Comparison of ENCODE assay signal across 8 cellular contexts in genomic region chr1:31472311-31472637, GRCh38. TPM values are rescaled to one million over a fixed set of nuclear protein-coding genes. Genes with fewer than 3 reads are reported as not detected.
DNase-seq lines count a peak whose midpoint lies in the region; ATAC-seq, FAIRE-seq and TF ChIP-seq lines count a peak whose summit lies in the region.
"Not testable (repeated sequence)": the region's sequence is repeated elsewhere in the genome, so short reads cannot be mapped to it uniquely, and the experiment has no call there.

No MANE protein-coding gene starts in this region.

- not testable (repeated sequence) for H3K27me3 ChIP-seq in Caco-2 (replicated peaks; ENCODE audit: control insufficient read depth, insufficient read depth, low read length); GM23338 (ENCODE audit: insufficient read depth); OCI-LY1 (ENCODE audit: insufficient read depth, low read length); GM12878 (replicated peaks in 1 of 2; ENCODE audit: control insufficient read depth in 2 of 2, insufficient read depth in 2 of 2, low read length in 1 of 2); mucosa of stomach (ENCODE audit: control insufficient read depth, insufficient read depth, low read length); transverse colon

- TF ChIP-seq RAD21 in GM12878 (IDR thresholded peaks at IDR 0.05; ENCODE audit: insufficient read depth, low read depth, low read length), result not testable (repeated sequence)

- not testable (repeated sequence) for ATAC-seq in GM23338, GM12878

- TF ChIP-seq CTCF in Caco-2 (IDR thresholded peaks at IDR 0.05; ENCODE audit: insufficient read depth in 1 of 2, low read depth in 1 of 2, low read length in 1 of 2, severe bottlenecking in 1 of 2, unreplicated experiment in 1 of 2); GM23338 (conservative IDR thresholded peaks at IDR 0.05; ENCODE audit: low read depth in 2 of 2); OCI-LY1 (IDR thresholded peaks at IDR 0.05; ENCODE audit: low read length); GM12878 (IDR thresholded peaks at IDR 0.05 in 2 of 3, conservative IDR thresholded peaks at IDR 0.05 in 1 of 3; ENCODE audit: control insufficient read depth in 2 of 3, extremely low read depth in 1 of 3, insufficient read depth in 1 of 3, low read depth in 3 of 3, low read length in 3 of 3); endothelial cell (IDR thresholded peaks at IDR 0.05; ENCODE audit: unreplicated experiment); kidney (IDR thresholded peaks at IDR 0.05; ENCODE audit: borderline replicate concordance, extremely low read depth, insufficient read depth); transverse colon (IDR thresholded peaks at IDR 0.05): not testable (repeated sequence)

- H3K9me3 Mint-ChIP-seq in Caco-2 (ENCODE audit: unreplicated experiment) (peaks cover 23% of the 10 kb centered on the region), GM23338 (peaks cover 11% of the 10 kb centered on the region; the same call in 2 of the 3 replicates)
- not testable (repeated sequence) for H3K9me3 Mint-ChIP-seq in endothelial cell (ENCODE audit: unreplicated experiment)

- CTCF ChIA-PET in Caco-2 (lab: Charles Lee), result interaction anchor here (1.0 kb wide), 1 partner anchor 77 kb away, joined by 5 read pairs; no protein-coding TSS in a partner anchor
- CTCF ChIA-PET in GM12878 (lab: Yijun Ruan, JAX), result interaction anchor here (0.6 to 3.3 kb wide), 6 partner anchors 11 to 106 kb away, joined by 3 to 15 read pairs (median 6); no protein-coding TSS in a partner anchor

- H3K27ac Mint-ChIP-seq in Caco-2 (ENCODE audit: unreplicated experiment) (peak overlapping the region; percentile 59), endothelial cell (ENCODE audit: unreplicated experiment) (peak overlapping the region; percentile 84)
- not testable (repeated sequence) for H3K27ac Mint-ChIP-seq in GM23338

- H3K27me3 Mint-ChIP-seq in Caco-2 (ENCODE audit: insufficient read depth, unreplicated experiment); GM23338 (ENCODE audit: insufficient read depth, low read depth, poor library complexity); endothelial cell (ENCODE audit: unreplicated experiment): not testable (repeated sequence)

- not testable (repeated sequence) for TF ChIP-seq POLR2A in GM12878 (IDR thresholded peaks at IDR 0.05; ENCODE audit: low read depth, low read length); transverse colon (IDR thresholded peaks at IDR 0.05)

- FAIRE-seq in GM12878 (lab: Jason Lieb, UNC); kidney (lab: Jason Lieb, UNC): not testable (repeated sequence)

- WGBS in GM12878 (ENCODE audit: insufficient coverage, insufficient replicate concordance, low lambda C conversion rate, missing lambda C conversion rate), result 11% methylated on average over 3 of the region's 3 CpGs
- 31% methylated on average over 3 of the region's 3 CpGs; no CpG with 5 or more reads in 1 of the 2 donors for WGBS in transverse colon (ENCODE audit: low coverage in 1 of 2), 2 donors

- H3K4me3 Mint-ChIP-seq in Caco-2 (ENCODE audit: unreplicated experiment); GM23338: not testable (repeated sequence)
- peak overlapping the region; percentile 8 for H3K4me3 Mint-ChIP-seq in endothelial cell (ENCODE audit: unreplicated experiment)

- not testable (repeated sequence) for H3K36me3 ChIP-seq in Caco-2 (ENCODE audit: control insufficient read depth, insufficient read depth, low read length); GM23338 (ENCODE audit: insufficient read depth); OCI-LY1 (ENCODE audit: insufficient read depth, low read length); GM12878 (ENCODE audit: control insufficient read depth in 2 of 2, insufficient read depth in 2 of 2, low read length in 1 of 2); kidney (ENCODE audit: control insufficient read depth in 1 of 2, insufficient read depth in 2 of 2, low read length in 2 of 2); mucosa of stomach (ENCODE audit: control insufficient read depth, insufficient read depth, low read length); transverse colon

- SMC1A ChIA-PET in GM12878 (lab: Charles Lee; ENCODE audit: uncharacterized antibody, unreplicated experiment), result interaction anchor here (1.0 to 2.0 kb wide), 8 partner anchors 10 to 63 kb away, joined by 3 to 7 read pairs (median 4); no protein-coding TSS in a partner anchor

- H3F3A ChIP-seq in GM23338 (replicated peaks; ENCODE audit: low read depth); OCI-LY1 (ENCODE audit: insufficient read depth, low read length): not testable (repeated sequence)

- not testable (repeated sequence) for TF ChIP-seq EP300 in GM12878 (IDR thresholded peaks at IDR 0.05; ENCODE audit: borderline replicate concordance in 1 of 2, control insufficient read depth in 1 of 2, low read depth in 2 of 2, low read length in 2 of 2); transverse colon (IDR thresholded peaks at IDR 0.05; ENCODE audit: low read depth)

- H3K4me2 ChIP-seq in GM23338; OCI-LY1 (ENCODE audit: low read length); GM12878 (ENCODE audit: control insufficient read depth, insufficient read depth): not testable (repeated sequence)

- H3K79me2 ChIP-seq in GM23338 (replicated peaks; ENCODE audit: insufficient read depth); OCI-LY1 (ENCODE audit: insufficient read depth, low read length); GM12878 (ENCODE audit: control insufficient read depth, insufficient read depth, low read length): not testable (repeated sequence)

- H3K4me1 ChIP-seq in Caco-2; GM23338 (ENCODE audit: insufficient read depth); GM12878 (ENCODE audit: control insufficient read depth, insufficient read depth, low read length); kidney (ENCODE audit: control insufficient read depth in 1 of 2, insufficient read depth in 1 of 2, low read depth in 1 of 2, low read length in 2 of 2): not testable (repeated sequence)
- H3K4me1 ChIP-seq in OCI-LY1 (ENCODE audit: insufficient read depth, low read length, severe bottlenecking), result peaks cover 14% of the 10 kb centered on the region
- H3K4me1 ChIP-seq in mucosa of stomach (ENCODE audit: control insufficient read depth, insufficient read depth, low read length), result peaks cover 36% of the 10 kb centered on the region
- H3K4me1 ChIP-seq in transverse colon, result peaks cover 0 to 15% (median 6%) of the 10 kb centered on the region in 4 donors

- DNase-seq in Caco-2; GM23338 (ENCODE audit: low spot score); GM12878 (ENCODE audit: low read depth, low spot score); endothelial cell (ENCODE audit: low spot score); kidney; transverse colon: not testable (repeated sequence)

- intact Hi-C loops in Caco-2 (cut with micrococcal nuclease; ENCODE audit: unreplicated experiment); GM12878 (cut with micrococcal nuclease; ENCODE audit: unreplicated experiment); kidney (cut with DNase I); transverse colon (cut with DNase I; ENCODE audit: low total_unique reads): not testable (repeated sequence)

- H3K27ac ChIP-seq in GM23338 (ENCODE audit: low read depth); OCI-LY1 (ENCODE audit: low read depth, low read length, poor library complexity, severe bottlenecking); GM12878 (ENCODE audit: control insufficient read depth, insufficient read depth): not testable (repeated sequence)
- H3K27ac ChIP-seq in kidney (ENCODE audit: low read depth in 2 of 2, low read length in 2 of 2) (peak overlapping the region; percentile 69 to 81), transverse colon (peak overlapping the region; percentile 52 to 79 (median 64))

- not testable (repeated sequence) for H3K4me3 ChIP-seq in Caco-2 (ENCODE audit: low read depth, low read length); GM23338; OCI-LY1 (ENCODE audit: low read depth, low read length, poor library complexity, severe bottlenecking); GM12878; kidney (ENCODE audit: low read length in 2 of 2); mucosa of stomach (ENCODE audit: low read length); transverse colon

- H3K4me1 Mint-ChIP-seq in Caco-2 (ENCODE audit: low read depth, unreplicated experiment) (peaks cover 13% of the 10 kb centered on the region), GM23338 (peaks cover 16% of the 10 kb centered on the region), endothelial cell (ENCODE audit: unreplicated experiment) (peaks cover 33% of the 10 kb centered on the region)

- in situ Hi-C loops in GM12878 (cut with MboI); transverse colon (cut with MboI; ENCODE audit: low pct_ligation_motif_present in 1 of 4, low pct_unique_long_range_greater_than_20kb in 1 of 4, low sequenced_read_pairs in 3 of 4): not testable (repeated sequence)

- H2AFZ ChIP-seq in GM23338, result 0 out of 2 replicates have a peak overlapping the region, but pooled peaks have one; percentile 14
- peak overlapping the region; percentile 61; the same call in 1 of the 2 replicates for H2AFZ ChIP-seq in OCI-LY1 (ENCODE audit: low read length)
- not testable (repeated sequence) for H2AFZ ChIP-seq in GM12878 (ENCODE audit: control insufficient read depth, low read depth, low read length)

- RAD21 ChIA-PET in GM12878 (lab: Charles Lee; ENCODE audit: unreplicated experiment), result interaction anchor here (1.0 kb wide), 1 partner anchor 77 kb away, joined by 4 read pairs; no protein-coding TSS in a partner anchor

- not testable (repeated sequence) for H3K36me3 Mint-ChIP-seq in Caco-2 (ENCODE audit: insufficient read depth, unreplicated experiment); GM23338 (ENCODE audit: low read depth); endothelial cell (ENCODE audit: low read depth, unreplicated experiment)

- not testable (repeated sequence) for H3K9me2 ChIP-seq in GM23338 (ENCODE audit: insufficient read depth); OCI-LY1 (ENCODE audit: low read depth, low read length)

- not testable (repeated sequence) for H3K9ac ChIP-seq in OCI-LY1 (ENCODE audit: low read length); GM12878 (ENCODE audit: control insufficient read depth, insufficient read depth, low read length); kidney (ENCODE audit: low read length in 2 of 2)
- peak overlapping the region; percentile 45 for H3K9ac ChIP-seq in mucosa of stomach (ENCODE audit: low read length)

- POLR2A ChIA-PET in Caco-2 (lab: Charles Lee), result not testable (repeated sequence)
- POLR2A ChIA-PET in GM12878 (lab: Charles Lee), result interaction anchor here (1.1 to 1.6 kb wide), 3 partner anchors 10 to 76 kb away, joined by 3 to 4 read pairs (median 4); no protein-coding TSS in a partner anchor

- H3K9me3 ChIP-seq in Caco-2; OCI-LY1 (ENCODE audit: low read length); GM12878 (replicated peaks; ENCODE audit: control insufficient read depth, insufficient read depth, low read length); kidney (ENCODE audit: control insufficient read depth in 1 of 2, low read length in 2 of 2); mucosa of stomach (ENCODE audit: control insufficient read depth, low read length); transverse colon: not testable (repeated sequence)

- H4K20me1 ChIP-seq in GM23338 (replicated peaks; ENCODE audit: insufficient read depth); OCI-LY1 (ENCODE audit: insufficient read depth, low read length); GM12878 (ENCODE audit: control insufficient read depth, insufficient read depth): not testable (repeated sequence)

- not testable (repeated sequence) for BruUV-seq in Caco-2 (replicated peaks; lab: Mats Ljungman, UMichigan); GM12878 (replicated peaks; lab: Mats Ljungman, UMichigan)

RNA-seq across cellular contexts. Expression of gene SERINC2, which starts 59.3 kb away (rescaled TPM):
- total RNA-seq in Caco-2 (2022), result 29.5 and 30.0 TPM in 2 replicates
- total RNA-seq in GM23338 (2014; rRNA removed; shearing (Covaris generic)), result 18.8 and 20.5 TPM in 2 replicates
- 22.5 and 23.3 TPM in 2 replicates for polyA plus RNA-seq in GM23338 (2016; fragmentation: Nextera tagmentation; extraction: Ambion mirVana)
- 0.24 TPM in 1 of 2 replicates, not detected in the other for total RNA-seq in GM12878 (2013; cell fraction: nucleolus; rRNA removed)
- total RNA-seq in GM12878 (2014; rRNA removed), result 0.11 and 0.45 TPM in 2 replicates
- total RNA-seq in GM12878 (2014; rRNA removed; fragmentation: Illumina TruSeq; extraction: Trizol), result 0.22 and 0.28 TPM in 2 replicates
- 0.54 and 0.82 TPM in 2 replicates for total RNA-seq in GM12878 (2021)
- polyA plus RNA-seq in GM12878 (2011; ENCODE audit: low read depth), result 0.41 TPM
- 2.5 and 9.4 TPM in 2 replicates for polyA plus RNA-seq in GM12878 (2011; rRNA removed)
- 15.6 and 18.0 TPM in 2 replicates for polyA plus RNA-seq in GM12878 (2011; cell fraction: cytosol; rRNA removed)
- polyA plus RNA-seq in GM12878 (2011; cell fraction: nucleus; rRNA removed), result 18.3 and 23.5 TPM in 2 replicates
- 1.3 and 1.9 TPM in 2 replicates for polyA plus RNA-seq in GM12878 (2012)
- 0.32 TPM in 1 of 2 replicates, not detected in the other for polyA plus RNA-seq in GM12878 (2014; fragmentation: Illumina TruSeq; extraction: Trizol)
- polyA plus RNA-seq in GM12878 (2014; fragmentation: Nextera tagmentation; extraction: Ambion mirVana), result under 1 TPM; 0.02 to 0.05 TPM
- polyA plus RNA-seq in GM12878 (2014; rRNA removed), result 0.72 and 1.0 TPM in 2 replicates
- under 1 TPM; 0.72 to 0.88 TPM for polyA plus RNA-seq in GM12878 (2016; fragmentation: Nextera tagmentation; extraction: Ambion mirVana)
- 9.0 and 14.5 TPM in 2 replicates for polyA minus RNA-seq in GM12878 (2011; rRNA and poly(A)+ RNA removed)
- polyA minus RNA-seq in GM12878 (2011; cell fraction: cytosol; rRNA and poly(A)+ RNA removed), result 5.4 and 6.8 TPM in 2 replicates
- 9.2 and 15.2 TPM in 2 replicates for polyA minus RNA-seq in GM12878 (2011; cell fraction: nucleus; rRNA and poly(A)+ RNA removed)
- 23.6 TPM for total RNA-seq in endothelial cell (ENCODE audit: unreplicated experiment)
- 126 TPM for total RNA-seq in kidney
- polyA plus RNA-seq in kidney (ENCODE audit: insufficient read depth, low read depth, low replicate concordance), result 99.2 TPM
- total RNA-seq in transverse colon, result 100 to 1,000 TPM in 3 of 4 donors, 10 to 100 TPM in 1; 85.6 to 343 (median 250) TPM

Comparison
In these comparisons a context has a peak if more than half of its experiments do, and no peak if none do; other contexts are left out.
1. RNA of gene SERINC2, which starts 59.3 kb away (total RNA-seq): 85.6 to 343 TPM in transverse colon, 126 TPM in kidney (single experiment), 29.5 to 30.0 TPM in Caco-2, 23.6 TPM in endothelial cell (single experiment) and 18.8 to 20.5 TPM in GM23338; 0.11 to 0.82 TPM in GM12878; every median in the first group is over 10 times any median in the second.